8 cellular contexts compared by ENCODE assay signal in genomic region chr6:26568601-26569432, GRCh38. TPM values are rescaled to one million over a fixed set of nuclear protein-coding genes. Genes with fewer than 3 reads are reported as not detected.
DNase-seq lines count a peak whose midpoint lies in the region; ATAC-seq and TF ChIP-seq lines count a peak whose summit lies in the region.

No MANE protein-coding gene starts in this region.

- WGBS in thymus = 4% methylated on average over 34 of the region's 34 CpGs

- H3K4me3 ChIP-seq in SK-N-MC = peak overlapping the region; percentile 89
- peak overlapping the region; percentile 56 for H3K4me3 ChIP-seq in thymus (ENCODE audit: low read length)

- H3K27me3 Mint-ChIP-seq in HFFc6 (ENCODE audit: insufficient read depth) (peaks cover 14% of the 10 kb centered on the region), glutamatergic neuron (ENCODE audit: unreplicated experiment) (peaks cover 27% of the 10 kb centered on the region), osteocyte (ENCODE audit: unreplicated experiment) (no peaks in the 10 kb centered on the region)

- H3K9me3 ChIP-seq in SK-N-MC (ENCODE audit: low read depth, low read length) (no peaks in the 10 kb centered on the region), thymus (ENCODE audit: control insufficient read depth) (no peaks in the 10 kb centered on the region)

- H3K27ac Mint-ChIP-seq in HFFc6 = peak overlapping the region; percentile 81
- peak overlapping the region; percentile 99 to 100 for H3K27ac Mint-ChIP-seq in activated naive CD4-positive, alpha-beta T cell treated with anti-CD3 and anti-CD28 coated beads, Interleukin-2, amount 50 U/mL, for 72 hours
- peak overlapping the region; percentile 92 for H3K27ac Mint-ChIP-seq in glutamatergic neuron (ENCODE audit: unreplicated experiment)
- peak overlapping the region; percentile 89 for H3K27ac Mint-ChIP-seq in osteocyte (ENCODE audit: unreplicated experiment)

- H3K4me3 Mint-ChIP-seq in HFFc6 = peak overlapping the region; percentile 98
- H3K4me3 Mint-ChIP-seq in glutamatergic neuron (ENCODE audit: unreplicated experiment) = peak overlapping the region; percentile 99
- peak overlapping the region; percentile 91 for H3K4me3 Mint-ChIP-seq in osteocyte (ENCODE audit: unreplicated experiment)

- H3K9me3 Mint-ChIP-seq in HFFc6 (0 out of 2 replicates have a peak, but pooled peaks cover 3% of the 10 kb centered on the region), glutamatergic neuron (ENCODE audit: unreplicated experiment) (peaks cover 35% of the 10 kb centered on the region), osteocyte (ENCODE audit: unreplicated experiment) (no peaks in the 10 kb centered on the region)
- H3K9me3 Mint-ChIP-seq in activated naive CD4-positive, alpha-beta T cell treated with anti-CD3 and anti-CD28 coated beads, Interleukin-2, amount 50 U/mL, for 72 hours = peaks cover 0 to 4% of the 10 kb centered on the region in 2 donors

- H3K36me3 Mint-ChIP-seq in HFFc6 (ENCODE audit: low read depth) = no peaks in the 10 kb centered on the region
- peaks cover 5 to 7% of the 10 kb centered on the region in 2 donors for H3K36me3 Mint-ChIP-seq in activated naive CD4-positive, alpha-beta T cell treated with anti-CD3 and anti-CD28 coated beads, Interleukin-2, amount 50 U/mL, for 72 hours
- H3K36me3 Mint-ChIP-seq in glutamatergic neuron (ENCODE audit: unreplicated experiment) = peaks cover 5% of the 10 kb centered on the region
- no peaks in the 10 kb centered on the region for H3K36me3 Mint-ChIP-seq in osteocyte (ENCODE audit: unreplicated experiment)

- H3K27ac ChIP-seq in SK-N-MC (peak overlapping the region; percentile 78), thymus (ENCODE audit: low read depth) (peak overlapping the region; percentile 20)

- peak overlapping the region; percentile 73 for H3K9ac ChIP-seq in SK-N-MC (ENCODE audit: insufficient read length)

- H3K36me3 ChIP-seq in SK-N-MC (ENCODE audit: insufficient read depth, low read length) = no peaks in the 10 kb centered on the region
- no peaks in the 10 kb centered on the region for H3K36me3 ChIP-seq in thymus (ENCODE audit: control insufficient read depth, insufficient read depth)

- no peaks in the 10 kb centered on the region for H3K27me3 ChIP-seq in thymus (ENCODE audit: control insufficient read depth, insufficient read depth)

- peaks cover 39% of the 10 kb centered on the region for H3K4me1 Mint-ChIP-seq in HFFc6 (ENCODE audit: low read depth)
- peaks cover 5% of the 10 kb centered on the region for H3K4me1 Mint-ChIP-seq in glutamatergic neuron (ENCODE audit: low read depth, unreplicated experiment)
- peaks cover 16% of the 10 kb centered on the region for H3K4me1 Mint-ChIP-seq in osteocyte (ENCODE audit: unreplicated experiment)

- DNase-seq in ELF-1 (ENCODE audit: low read depth, low spot score) = peak; percentile 95
- DNase-seq in HFFc6 = peak; percentile 75
- peak; percentile 77 for DNase-seq in NCI-H1092 (lab: John Stamatoyannopoulos, UW)
- DNase-seq in SK-N-MC (ENCODE audit: low read depth, low spot score) = peak; percentile 92
- DNase-seq in activated naive CD4-positive, alpha-beta T cell treated with anti-CD3 and anti-CD28 coated beads, Interleukin-2, amount 50 U/mL, for 72 hours (ENCODE audit: low spot score in 2 of 2) = peak; percentile 95 to 100
- peak; percentile 94 for DNase-seq in glutamatergic neuron
- DNase-seq in osteocyte (ENCODE audit: extremely low spot score, unreplicated experiment) = peak; percentile 97

- peaks cover 5% of the 10 kb centered on the region for H3K4me1 ChIP-seq in thymus (ENCODE audit: control insufficient read depth, insufficient read depth, low read length)

- peak; percentile 42 for TF ChIP-seq CTCF in HFFc6 (IDR thresholded peaks at IDR 0.05)
- TF ChIP-seq CTCF in glutamatergic neuron (IDR thresholded peaks at IDR 0.05; ENCODE audit: partially characterized antibody, unreplicated experiment) = no peak
- TF ChIP-seq CTCF in osteocyte (IDR thresholded peaks at IDR 0.05) = peak; percentile 45

- ATAC-seq in activated naive CD4-positive, alpha-beta T cell treated with anti-CD3 and anti-CD28 coated beads, Interleukin-2, amount 50 U/mL, for 72 hours = peak; percentile 72 to 80

RNA-seq across cellular contexts. Expression of gene ABT1, which starts 27.9 kb away (rescaled TPM):
- 10 to 100 TPM; 14.2 to 17.2 (median 15.5) TPM for total RNA-seq in HFFc6 (2021; fragmentation: NEBNext Ultra II Directional; extraction: Animal tissue kit (Norgen Biotek cat#: 25700))
- 10 to 100 TPM; 20.3 to 28.2 TPM for total RNA-seq in activated naive CD4-positive, alpha-beta T cell treated with anti-CD3 and anti-CD28 coated beads, Interleukin-2, amount 50 U/mL, for 72 hours
- total RNA-seq in glutamatergic neuron (ENCODE audit: unreplicated experiment) = 15.9 TPM
- total RNA-seq in osteocyte = 13.1 and 13.9 TPM in 2 replicates
- polyA plus RNA-seq in thymus = 25.0 TPM

RNA-seq across cellular contexts. Expression of gene HMGN4, which starts 30.7 kb away (rescaled TPM):
- total RNA-seq in HFFc6 (2021; fragmentation: NEBNext Ultra II Directional; extraction: Animal tissue kit (Norgen Biotek cat#: 25700)) = 10 to 100 TPM; 42.6 to 55.7 (median 51.8) TPM
- total RNA-seq in activated naive CD4-positive, alpha-beta T cell treated with anti-CD3 and anti-CD28 coated beads, Interleukin-2, amount 50 U/mL, for 72 hours = 10 to 100 TPM; 87.0 to 98.0 TPM
- 56.9 TPM for total RNA-seq in glutamatergic neuron (ENCODE audit: unreplicated experiment)
- 45.0 and 49.2 TPM in 2 replicates for total RNA-seq in osteocyte
- 62.1 TPM for polyA plus RNA-seq in thymus

Comparison
In these comparisons a context has a peak if more than half of its experiments do, and no peak if none do; other contexts are left out.
1. Peak in every context shown above with its lines: DNase-seq, ATAC-seq, H3K4me3 ChIP-seq and H3K27ac ChIP-seq.